ENCODE assay signal across 14 cellular contexts in the genomic region with DNA sequence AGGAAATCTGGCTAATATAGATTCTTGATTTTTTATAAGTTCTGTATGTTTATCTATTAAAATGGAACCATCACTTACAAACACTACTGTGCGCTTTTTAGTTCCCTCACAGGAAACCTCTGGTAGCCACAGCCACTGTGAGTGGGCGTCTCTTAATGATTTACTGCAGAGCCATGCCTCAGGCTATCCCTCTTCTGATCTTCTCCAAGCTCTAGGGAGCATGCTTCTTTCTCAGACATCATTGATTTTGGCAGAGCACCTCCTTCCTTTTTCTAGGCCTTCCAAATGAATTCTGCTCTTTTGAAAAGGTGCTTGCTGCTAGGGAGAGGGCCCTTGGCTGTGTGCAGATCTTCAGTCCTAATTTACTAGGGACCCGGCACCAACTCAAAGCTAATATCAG.
DNase-seq lines count a peak whose midpoint lies in the region; ATAC-seq and TF ChIP-seq lines count a peak whose summit lies in the region.
"Had no signal": no experiment of that assay in that cellular context is flagged by ENCODE, and none has a peak within 500 bp of the region (broad histone marks: within the 10 kb centered on the region; RNA-seq: fewer than 3 reads in every experiment).

No MANE protein-coding gene starts in this region.

- no peak overlapping the region for H3K27ac Mint-ChIP-seq in activated CD4-positive, alpha-beta memory T cell treated with anti-CD3 and anti-CD28 coated beads, Interleukin-2, amount 10 ng/mL, durations not matched to agents 7 days and 5 days

- H3K36me3 ChIP-seq in suprapubic skin = no peaks in the 10 kb centered on the region
- H3K36me3 ChIP-seq: MG63 had no signal

- H3K4me3 ChIP-seq in fibroblast of villous mesenchyme (ENCODE audit: low read depth, low read length) (no peak overlapping the region), suprapubic skin (no peak overlapping the region)
- H3K4me3 ChIP-seq: heart left ventricle, MG63, mucosa of descending colon, skin epidermis had no signal

- H3K4me1 ChIP-seq in suprapubic skin = no peaks in the 10 kb centered on the region

- H3K27me3 Mint-ChIP-seq in activated CD4-positive, alpha-beta memory T cell treated with anti-CD3 and anti-CD28 coated beads, Interleukin-2, amount 10 ng/mL, durations not matched to agents 7 days and 5 days = no peaks in the 10 kb centered on the region

- no peaks in the 10 kb centered on the region for H3K27me3 ChIP-seq in suprapubic skin
- H3K27me3 ChIP-seq: heart left ventricle, MG63 had no signal

- H3K4me1 Mint-ChIP-seq in activated CD4-positive, alpha-beta memory T cell treated with anti-CD3 and anti-CD28 coated beads, Interleukin-2, amount 10 ng/mL, durations not matched to agents 7 days and 5 days = peaks cover 57% of the 10 kb centered on the region

- POLR2A ChIA-PET in activated CD4-positive, alpha-beta memory T cell treated with anti-CD3 and anti-CD28 coated beads, Interleukin-2, amount 10 ng/mL, durations not matched to agents 7 days and 5 days (lab: Charles Lee) = interaction anchor here (1.2 kb wide), 1 partner anchor 61 kb away, joined by 4 read pairs; the partner anchor contains the start of gene STS

- no peaks in the 10 kb centered on the region for H3K9me3 ChIP-seq in suprapubic skin
- H3K9me3 ChIP-seq: heart left ventricle, MG63, mucosa of descending colon had no signal

- peak; percentile 38 for ATAC-seq in GM21390 (IDR thresholded peaks at IDR 0.05; ENCODE audit: unreplicated experiment)
- ATAC-seq in HG03442 (IDR thresholded peaks at IDR 0.05; ENCODE audit: unreplicated experiment) = peak; percentile 33
- ATAC-seq: mucosa of descending colon had no signal

- no peak for TF ChIP-seq POLR2A in suprapubic skin (IDR thresholded peaks at IDR 0.05)

- H3K4me3 Mint-ChIP-seq in activated CD4-positive, alpha-beta memory T cell treated with anti-CD3 and anti-CD28 coated beads, Interleukin-2, amount 10 ng/mL, durations not matched to agents 7 days and 5 days = no peak overlapping the region

- H3K36me3 Mint-ChIP-seq in activated CD4-positive, alpha-beta memory T cell treated with anti-CD3 and anti-CD28 coated beads, Interleukin-2, amount 10 ng/mL, durations not matched to agents 7 days and 5 days (ENCODE audit: low read depth) = peaks cover 9% of the 10 kb centered on the region

- DNase-seq in ELR (ENCODE audit: low read depth) (peak; percentile 6), fibroblast of villous mesenchyme (ENCODE audit: low read depth) (peak; percentile 14), iPS-NIHi11 (ENCODE audit: low spot score) (no peak), suprapubic skin (ENCODE audit: low spot score in 2 of 2) (no peak), germinal center (ENCODE audit: low spot score) (no peak)
- no peak for DNase-seq in activated CD4-positive, alpha-beta memory T cell treated with anti-CD3 and anti-CD28 coated beads, Interleukin-2, amount 10 ng/mL, durations not matched to agents 7 days and 5 days
- DNase-seq: activated gamma-delta T cell, heart left ventricle, MG63, mucosa of descending colon, WERI-Rb-1 had no signal

- CTCF ChIA-PET in activated CD4-positive, alpha-beta memory T cell treated with anti-CD3 and anti-CD28 coated beads, Interleukin-2, amount 10 ng/mL, durations not matched to agents 7 days and 5 days (lab: Charles Lee) = no interaction called here

- 74% methylated on average over 3 of the region's 3 CpGs for WGBS in suprapubic skin

- no peaks in the 10 kb centered on the region for H3K9me3 Mint-ChIP-seq in activated CD4-positive, alpha-beta memory T cell treated with anti-CD3 and anti-CD28 coated beads, Interleukin-2, amount 10 ng/mL, durations not matched to agents 7 days and 5 days

- TF ChIP-seq EP300 in suprapubic skin (IDR thresholded peaks at IDR 0.05) = no peak

- TF ChIP-seq CTCF in fibroblast of villous mesenchyme (IDR thresholded peaks at IDR 0.05; ENCODE audit: insufficient read depth, low read depth, low read length) = no peak
- TF ChIP-seq CTCF in suprapubic skin (IDR thresholded peaks at IDR 0.05) = no peak

- H3K27ac ChIP-seq in suprapubic skin = no peak overlapping the region
- H3K27ac ChIP-seq: heart left ventricle, skin epidermis, WERI-Rb-1 had no signal

Comparison
In these comparisons a context has a peak if more than half of its experiments do, and no peak if none do; other contexts are left out.
1. DNase-seq: peak in ELR (single experiment) and fibroblast of villous mesenchyme (single experiment); none in iPS-NIHi11 (single experiment), suprapubic skin (0 of 2), activated CD4-positive, alpha-beta memory T cell treated with anti-CD3 and anti-CD28 coated beads, Interleukin-2, amount 10 ng/mL, durations not matched to agents 7 days and 5 days (single experiment) and germinal center (single experiment).